ENCODE assay signal across 8 cellular contexts in the genomic region with DNA sequence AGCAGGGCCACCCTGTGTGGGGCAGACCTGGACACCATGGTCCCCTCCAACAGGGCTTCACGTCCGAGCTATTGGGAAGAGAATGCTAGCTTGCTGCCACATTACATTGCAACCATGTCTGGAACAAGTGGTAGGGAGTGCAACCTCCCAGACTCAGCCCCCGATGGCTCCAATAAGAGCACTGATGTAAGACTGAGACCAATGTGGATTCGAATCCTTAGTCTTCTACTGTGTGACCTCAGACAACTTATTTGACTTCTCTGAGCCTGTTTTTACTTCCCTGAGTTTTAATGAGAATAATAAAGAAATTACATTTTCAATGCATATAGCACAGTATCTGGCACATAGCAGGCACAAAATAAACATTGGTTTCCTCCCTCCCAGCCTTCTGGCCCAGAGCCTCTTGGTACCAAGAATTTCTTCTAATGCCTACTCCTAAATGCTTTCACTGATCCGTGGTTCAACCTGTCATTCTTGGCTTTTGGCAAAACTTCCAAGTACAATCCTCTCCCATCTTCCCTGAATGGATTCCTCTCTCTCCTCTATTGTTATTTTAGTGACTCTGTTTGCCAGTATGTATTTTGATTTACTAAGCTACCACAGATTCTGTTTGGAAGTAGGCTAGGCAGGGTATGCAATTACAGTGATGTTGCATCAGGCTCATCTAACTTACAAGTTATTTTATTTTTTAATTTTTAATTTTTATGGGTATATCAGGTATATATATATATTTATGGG. TPM values are rescaled to one million over a fixed set of nuclear protein-coding genes. Genes with fewer than 3 reads are reported as not detected.
DNase-seq lines count a peak whose midpoint lies in the region; ATAC-seq, FAIRE-seq and TF ChIP-seq lines count a peak whose summit lies in the region.

No MANE protein-coding gene starts in this region.

- DNase-seq in EL (peak; percentile 69), amniotic stem cell (lab: John Stamatoyannopoulos, UW) (peak; percentile 85), right atrium auricular region (ENCODE audit: low spot score) (peak; percentile 0), NCI-H524 (lab: John Stamatoyannopoulos, UW) (no peak), HepG2 (ENCODE audit: low spot score) (no peak)

- H3K27ac ChIP-seq in right atrium auricular region (peak overlapping the region; percentile 46 to 77), skin epidermis (peak overlapping the region in 14 of 21 experiments; percentile 13 to 88 (median 66)), HepG2 (ENCODE audit: extremely low read length, insufficient read depth, low read length) (no peak overlapping the region)

- no peaks in the 10 kb centered on the region for H4K20me1 ChIP-seq in HepG2 (ENCODE audit: insufficient read depth, low read length)

- H3K4me2 ChIP-seq in HepG2 (ENCODE audit: low read depth, low read length), result no peak overlapping the region

- H3K36me3 ChIP-seq in right atrium auricular region (no peaks in the 10 kb centered on the region), HepG2 (replicated peaks in 1 of 2; ENCODE audit: control insufficient read depth in 1 of 2, insufficient read depth in 2 of 2, low read length in 2 of 2) (no peaks in the 10 kb centered on the region)

- BruUV-seq in HepG2 (replicated peaks; lab: Mats Ljungman, UMichigan), result no TSS peak

- POLR2A ChIA-PET in HepG2 (lab: Yijun Ruan, JAX), result no interaction called here

- CTCF ChIA-PET in HepG2 (lab: Yijun Ruan, JAX; ENCODE audit: low intra/inter-chr PET ratio, low total read pairs), result no interaction called here

- TF ChIP-seq RAD21 in HepG2 (CRISPR knock-in tag; IDR thresholded peaks at IDR 0.05), result no peak

- H3K9me3 ChIP-seq in right atrium auricular region (no peaks in the 10 kb centered on the region), HepG2 (ENCODE audit: low read length) (no peaks in the 10 kb centered on the region)

- H3K27me3 ChIP-seq in right atrium auricular region (no peaks in the 10 kb centered on the region), HepG2 (ENCODE audit: control insufficient read depth in 1 of 2, insufficient read depth in 2 of 2, low read length in 2 of 2) (peaks cover 0 to 2% of the 10 kb centered on the region in 2 experiments; a peak in 1 of 5 replicates)

- H3K4me1 ChIP-seq in right atrium auricular region (peaks cover 0 to 39% of the 10 kb centered on the region in 2 donors), HepG2 (ENCODE audit: insufficient read depth, low read length) (no peaks in the 10 kb centered on the region)

- ATAC-seq in GM21576 (IDR thresholded peaks at IDR 0.05; ENCODE audit: unreplicated experiment) (no peak), HepG2 (no peak), HG03565 (IDR thresholded peaks at IDR 0.05; ENCODE audit: unreplicated experiment) (no peak)

- TF ChIP-seq EP300 in HepG2 (IDR thresholded peaks at IDR 0.05; ENCODE audit: low read depth in 2 of 2, low read length in 2 of 2) (no peak), HepG2 (CRISPR knock-in tag; IDR thresholded peaks at IDR 0.05; ENCODE audit: borderline replicate concordance) (no peak)

- in situ Hi-C loops in HepG2 (cut with HindIII; ENCODE audit: extremely low pct_ligation_motif_present, low pct_unique_long_range_greater_than_20kb), result no loop called here

- 14% methylated on average over 3 of the region's 5 CpGs for WGBS in HepG2 (ENCODE audit: low lambda C conversion rate)

- TF ChIP-seq CTCF in right atrium auricular region (IDR thresholded peaks at IDR 0.05) (no peak), HepG2 (CRISPR knock-in tag; IDR thresholded peaks at IDR 0.05) (no peak)

- FAIRE-seq in HepG2 (lab: Jason Lieb, UNC), result no peak

- no peaks in the 10 kb centered on the region for H3K79me2 ChIP-seq in HepG2 (ENCODE audit: insufficient read depth, low read length)

- H3K9ac ChIP-seq in HepG2 (ENCODE audit: insufficient read depth, low read depth, low read length), result no peak overlapping the region

- TF ChIP-seq POLR2A in HepG2 (IDR thresholded peaks at IDR 0.05; ENCODE audit: insufficient read depth in 1 of 2, low read depth in 2 of 2, low read length in 2 of 2), result no peak

- no peak overlapping the region for H2AFZ ChIP-seq in HepG2 (ENCODE audit: low read length)

- intact Hi-C loops in HepG2 (cut with micrococcal nuclease; ENCODE audit: unreplicated experiment), result no loop called here

- H3K4me3 ChIP-seq in right atrium auricular region (no peak overlapping the region), skin epidermis (no peak overlapping the region), HepG2 (replicated peaks in 1 of 3; ENCODE audit: insufficient read depth in 1 of 3, low read depth in 2 of 3, low read length in 3 of 3) (no peak overlapping the region)

TF ChIP-seq in HepG2, 621 proteins besides CTCF, POLR2A, EP300 and RAD21:
- TF ChIP-seq RBAK (CRISPR knock-in tag; IDR thresholded peaks at IDR 0.05) (no peak), TBL1XR1 (IDR thresholded peaks at IDR 0.05; ENCODE audit: borderline replicate concordance, low read length, partially characterized antibody) (no peak), ZNF713 (CRISPR knock-in tag; IDR thresholded peaks at IDR 0.05) (no peak)

RNA-seq across cellular contexts. Expression of gene COL15A1, which starts 34.6 kb away (rescaled TPM):
- total RNA-seq in right atrium auricular region (10 to 100 TPM; 22.4 to 38.2 TPM), HepG2 (2016; rRNA removed; fragmentation: Illumina TruSeq; extraction: Trizol) (not detected in 2 replicates)
- total RNA-seq in HepG2 (2016; cell fraction: cytosol; rRNA removed; fragmentation: Illumina TruSeq; extraction: Trizol; ENCODE audit: low read depth), result not detected in 2 replicates
- total RNA-seq in HepG2 (2016; cell fraction: insoluble cytoplasmic fraction; rRNA removed; fragmentation: Illumina TruSeq; extraction: Trizol), result not detected in 2 replicates
- total RNA-seq in HepG2 (2016; cell fraction: membrane; rRNA removed; fragmentation: Illumina TruSeq; extraction: Trizol), result not detected in 2 replicates
- not detected in 2 replicates for total RNA-seq in HepG2 (2016; cell fraction: nucleus; rRNA removed; fragmentation: Illumina TruSeq; extraction: Trizol)
- not detected in 2 replicates for polyA plus RNA-seq in HepG2 (2011; rRNA removed)
- not detected in 2 replicates for polyA plus RNA-seq in HepG2 (2011; cell fraction: cytosol; rRNA removed)
- not detected in 2 replicates for polyA plus RNA-seq in HepG2 (2011; cell fraction: nucleus; rRNA removed)
- polyA plus RNA-seq in HepG2 (2012), result not detected in 2 replicates
- polyA plus RNA-seq in HepG2 (2016; cell fraction: cytosol; fragmentation: Illumina TruSeq; extraction: Trizol; ENCODE audit: low read depth), result not detected in 2 replicates
- not detected in 2 replicates for polyA plus RNA-seq in HepG2 (2016; cell fraction: insoluble cytoplasmic fraction; fragmentation: Illumina TruSeq; extraction: Trizol; ENCODE audit: low read depth)
- polyA plus RNA-seq in HepG2 (2016; cell fraction: membrane; fragmentation: Illumina TruSeq; extraction: Trizol; ENCODE audit: low read depth), result not detected in 2 replicates
- polyA plus RNA-seq in HepG2 (2016; cell fraction: nucleus; fragmentation: Illumina TruSeq; extraction: Trizol; ENCODE audit: insufficient read depth, low read depth), result not detected in 2 replicates
- polyA minus RNA-seq in HepG2 (2011; rRNA and poly(A)+ RNA removed; ENCODE audit: low replicate concordance), result 2.3 TPM in 1 of 2 replicates, not detected in the other
- polyA minus RNA-seq in HepG2 (2011; cell fraction: cytosol; rRNA and poly(A)+ RNA removed), result not detected in 2 replicates
- polyA minus RNA-seq in HepG2 (2011; cell fraction: nucleus; rRNA and poly(A)+ RNA removed), result not detected in 2 replicates

Comparison
In these comparisons a context has a peak if more than half of its experiments do, and no peak if none do; other contexts are left out.
1. DNase-seq: peak in EL (single experiment), amniotic stem cell (single experiment) and right atrium auricular region (single experiment); none in NCI-H524 (0 of 2) and HepG2 (single experiment).
2. RNA of gene COL15A1, which starts 34.6 kb away (total RNA-seq): 22.4 to 38.2 TPM in right atrium auricular region; not detected in HepG2; every median in the first group is over 10 times any median in the second.